In genomic region chr2:241850544-241851324, GRCh38 we compare ENCODE assay signal across 17 cellular contexts. TPM values are rescaled to one million over a fixed set of nuclear protein-coding genes. Genes with fewer than 3 reads are reported as not detected.
DNase-seq lines count a peak whose midpoint lies in the region; ATAC-seq, FAIRE-seq and TF ChIP-seq lines count a peak whose summit lies in the region.
"Had no signal": no experiment of that assay in that cellular context is flagged by ENCODE, and none has a peak within 500 bp of the region (broad histone marks: within the 10 kb centered on the region; RNA-seq: fewer than 3 reads in every experiment).

No MANE protein-coding gene starts in this region.

- H3K4me2 ChIP-seq in HepG2 (ENCODE audit: low read depth, low read length): peak overlapping the region; percentile 61
- H3K4me2 ChIP-seq: neural progenitor cell had no signal

- POLR2A ChIA-PET in Panc1 (lab: Charles Lee) (no interaction called here), HepG2 (lab: Yijun Ruan, JAX) (interaction anchor here (1.2 kb wide), 1 partner anchor 42 kb away, joined by 4 read pairs; the partner anchor contains the start of gene NEU4)

- BruUV-seq in Panc1 (replicated peaks; lab: Mats Ljungman, UMichigan) (no TSS peak), HepG2 (replicated peaks; lab: Mats Ljungman, UMichigan) (no TSS peak)

- no peaks in the 10 kb centered on the region for H3K36me3 ChIP-seq in Panc1 (ENCODE audit: control insufficient read depth, insufficient read depth, low read length)
- H3K36me3 ChIP-seq in HepG2 (replicated peaks in 1 of 2; ENCODE audit: control insufficient read depth in 1 of 2, insufficient read depth in 2 of 2, low read length in 2 of 2): no peaks in the 10 kb centered on the region
- no peaks in the 10 kb centered on the region for H3K36me3 ChIP-seq in aorta (ENCODE audit: control insufficient read depth in 1 of 2, insufficient read depth in 2 of 2, low read length in 1 of 2)
- H3K36me3 ChIP-seq: neural progenitor cell had no signal

- H3K27me3 ChIP-seq in Panc1 (ENCODE audit: control insufficient read depth, insufficient read depth, low read length) (no peaks in the 10 kb centered on the region), HepG2 (ENCODE audit: control insufficient read depth in 1 of 2, insufficient read depth in 2 of 2, low read length in 2 of 2) (peaks cover 31 to 76% of the 10 kb centered on the region in 2 experiments), aorta (ENCODE audit: control insufficient read depth in 1 of 2, insufficient read depth in 2 of 2, low read length in 1 of 2) (no peaks in the 10 kb centered on the region)

- in situ Hi-C loops in Panc1 (cut with HindIII; ENCODE audit: low pct_unique_long_range_greater_than_20kb, low sequenced_read_pairs): no loop called here
- in situ Hi-C loops in HepG2 (cut with HindIII; ENCODE audit: extremely low pct_ligation_motif_present, low pct_unique_long_range_greater_than_20kb): no loop called here

- no peak overlapping the region for H3K27ac ChIP-seq in Panc1 (ENCODE audit: low read length)
- H3K27ac ChIP-seq in HepG2 (ENCODE audit: extremely low read length, insufficient read depth, low read length): no peak overlapping the region
- no peak overlapping the region for H3K27ac ChIP-seq in aorta (ENCODE audit: low read depth in 1 of 2, low read length in 2 of 2)
- H3K27ac ChIP-seq: neural progenitor cell had no signal

- H4K20me1 ChIP-seq in HepG2 (ENCODE audit: insufficient read depth, low read length): no peaks in the 10 kb centered on the region

- no peak for TF ChIP-seq CTCF in Panc1 (IDR thresholded peaks at IDR 0.05)
- TF ChIP-seq CTCF in HepG2 (CRISPR knock-in tag; IDR thresholded peaks at IDR 0.05): no peak; the same call in 1 of the 2 replicates

- ATAC-seq in Panc1 (peak; percentile 50; the same call in 1 of the 2 replicates), HepG2 (peak; percentile 65), aorta (ENCODE audit: low FRiP score) (peak; percentile 8)

- TF ChIP-seq POLR2A in HepG2 (IDR thresholded peaks at IDR 0.05; ENCODE audit: insufficient read depth in 1 of 2, low read depth in 2 of 2, low read length in 2 of 2): no peak

- no peaks in the 10 kb centered on the region for H3K9me3 ChIP-seq in Panc1 (ENCODE audit: control insufficient read depth, insufficient read depth, low read depth, low read length)
- no peaks in the 10 kb centered on the region for H3K9me3 ChIP-seq in HepG2 (ENCODE audit: low read length)
- no peaks in the 10 kb centered on the region for H3K9me3 ChIP-seq in aorta (ENCODE audit: control insufficient read depth, low read length)

- WGBS in HepG2 (ENCODE audit: low lambda C conversion rate): 11% methylated on average over 12 of the region's 27 CpGs
- 94 to 97% methylated on average over 27 of the region's 27 CpGs for WGBS in aorta, 2 donors

- no peak overlapping the region for H2AFZ ChIP-seq in HepG2 (ENCODE audit: low read length)
- H2AFZ ChIP-seq: neural progenitor cell had no signal

- intact Hi-C loops in Panc1 (cut with micrococcal nuclease; ENCODE audit: unreplicated experiment) (no loop called here), HepG2 (cut with micrococcal nuclease; ENCODE audit: unreplicated experiment) (no loop called here), aorta (cut with DNase I) (no loop called here)

- H3K9ac ChIP-seq in HepG2 (ENCODE audit: insufficient read depth, low read depth, low read length): no peak overlapping the region
- H3K9ac ChIP-seq: neural progenitor cell had no signal

- H3K4me1 ChIP-seq in Panc1 (ENCODE audit: control insufficient read depth, insufficient read depth, low read length) (no peaks in the 10 kb centered on the region), HepG2 (ENCODE audit: insufficient read depth, low read length) (peaks cover 11% of the 10 kb centered on the region), aorta (ENCODE audit: control insufficient read depth in 1 of 2, insufficient read depth in 2 of 2, low read length in 2 of 2) (no peaks in the 10 kb centered on the region)

- H3K4me3 ChIP-seq in Panc1 (ENCODE audit: low read depth in 2 of 2, low read length in 2 of 2) (no peak overlapping the region), HepG2 (replicated peaks in 1 of 3; ENCODE audit: insufficient read depth in 1 of 3, low read depth in 2 of 3, low read length in 3 of 3) (peak overlapping the region in 1 of 3 experiments; percentile 49; a peak in 1 of 6 replicates), aorta (ENCODE audit: low read length in 2 of 2) (no peak overlapping the region)
- H3K4me3 ChIP-seq: neural progenitor cell had no signal

- H3K79me2 ChIP-seq in HepG2 (ENCODE audit: insufficient read depth, low read length): no peaks in the 10 kb centered on the region

- TF ChIP-seq RAD21 in HepG2 (CRISPR knock-in tag; IDR thresholded peaks at IDR 0.05): no peak

- TF ChIP-seq EP300 in HepG2 (IDR thresholded peaks at IDR 0.05; ENCODE audit: low read depth in 2 of 2, low read length in 2 of 2) (no peak), HepG2 (CRISPR knock-in tag; IDR thresholded peaks at IDR 0.05; ENCODE audit: borderline replicate concordance) (no peak)

- CTCF ChIA-PET in Panc1 (lab: Charles Lee): no interaction called here
- CTCF ChIA-PET in HepG2 (lab: Yijun Ruan, JAX; ENCODE audit: low intra/inter-chr PET ratio, low total read pairs): no interaction called here

- DNase-seq in stimulated activated CD4-positive, alpha-beta T cell treated with anti-CD3 and anti-CD28 coated beads, Interleukin-15, amount 100 ng/mL, for 24 hours: peak; percentile 6
- no peak for DNase-seq in stimulated activated CD4-positive, alpha-beta T cell treated with anti-CD3 and anti-CD28 coated beads, Interleukin-4, amount 100 ng/mL, for 24 hours
- DNase-seq in Panc1 (ENCODE audit: low read depth, low spot score): no peak
- DNase-seq in HepG2 (ENCODE audit: low spot score): no peak
- peak in 1 of 2 donors; percentile 65 for DNase-seq in aorta
- DNase-seq in NCI-H82 (lab: John Stamatoyannopoulos, UW): no peak
- DNase-seq in NCI-H1105 treated with DMSO at 0.1 percent for 48 hours (lab: John Stamatoyannopoulos, UW): no peak
- no peak for DNase-seq in cerebellar nuclear complex (lab: John Stamatoyannopoulos, UW)
- DNase-seq: NCI-H2081, NCI-H510A treated with DMSO at 0.1 percent for 48 hours, SIG-M5, T-helper 2 cell had no signal

- no peak for FAIRE-seq in HepG2 (lab: Jason Lieb, UNC)
- FAIRE-seq: astrocyte, urothelium cell line had no signal

RNA-seq across cellular contexts. Expression of gene PDCD1, which starts 8.0 kb away (rescaled TPM):
- total RNA-seq in Panc1 (2021; ENCODE audit: unreplicated experiment) (0.15 TPM), HepG2 (2016; rRNA removed; fragmentation: Illumina TruSeq; extraction: Trizol) (not detected in 2 replicates), aorta (under 1 TPM; 0.39 to 0.75 TPM)
- polyA plus RNA-seq in Panc1 (2012; ENCODE audit: insufficient read length): 0.29 TPM
- total RNA-seq in HepG2 (2016; cell fraction: cytosol; rRNA removed; fragmentation: Illumina TruSeq; extraction: Trizol; ENCODE audit: low read depth): not detected in 2 replicates
- total RNA-seq in HepG2 (2016; cell fraction: insoluble cytoplasmic fraction; rRNA removed; fragmentation: Illumina TruSeq; extraction: Trizol): 0.11 TPM in 1 of 2 replicates, not detected in the other
- 0.09 TPM in 1 of 2 replicates, not detected in the other for total RNA-seq in HepG2 (2016; cell fraction: membrane; rRNA removed; fragmentation: Illumina TruSeq; extraction: Trizol)
- 0.59 TPM in 1 of 2 replicates, not detected in the other for total RNA-seq in HepG2 (2016; cell fraction: nucleus; rRNA removed; fragmentation: Illumina TruSeq; extraction: Trizol)
- polyA plus RNA-seq in HepG2 (2011; rRNA removed) (0.04 and 0.31 TPM in 2 replicates), aorta (not detected)
- polyA plus RNA-seq in HepG2 (2011; cell fraction: cytosol; rRNA removed): 0.15 and 0.24 TPM in 2 replicates
- 0.18 and 0.19 TPM in 2 replicates for polyA plus RNA-seq in HepG2 (2011; cell fraction: nucleus; rRNA removed)
- not detected in 2 replicates for polyA plus RNA-seq in HepG2 (2012)
- 0.41 TPM in 1 of 2 replicates, not detected in the other for polyA plus RNA-seq in HepG2 (2016; cell fraction: cytosol; fragmentation: Illumina TruSeq; extraction: Trizol; ENCODE audit: low read depth)
- not detected in 2 replicates for polyA plus RNA-seq in HepG2 (2016; cell fraction: insoluble cytoplasmic fraction; fragmentation: Illumina TruSeq; extraction: Trizol; ENCODE audit: low read depth)
- not detected in 2 replicates for polyA plus RNA-seq in HepG2 (2016; cell fraction: membrane; fragmentation: Illumina TruSeq; extraction: Trizol; ENCODE audit: low read depth)
- polyA plus RNA-seq in HepG2 (2016; cell fraction: nucleus; fragmentation: Illumina TruSeq; extraction: Trizol; ENCODE audit: insufficient read depth, low read depth): not detected in 2 replicates
- 0.70 TPM in 1 of 2 replicates, not detected in the other for polyA minus RNA-seq in HepG2 (2011; rRNA and poly(A)+ RNA removed; ENCODE audit: low replicate concordance)
- polyA minus RNA-seq in HepG2 (2011; cell fraction: cytosol; rRNA and poly(A)+ RNA removed): not detected in 2 replicates
- polyA minus RNA-seq in HepG2 (2011; cell fraction: nucleus; rRNA and poly(A)+ RNA removed): not detected in 2 replicates
- total RNA-seq: astrocyte, Daoy, fibroblast of lung had no signal
- polyA plus RNA-seq: fibroblast of lung had no signal

RNA-seq across cellular contexts. Expression of gene RTP5, which starts 18.8 kb away (rescaled TPM):
- total RNA-seq in Panc1 (2021; ENCODE audit: unreplicated experiment) (not detected), HepG2 (2016; rRNA removed; fragmentation: Illumina TruSeq; extraction: Trizol) (not detected in 2 replicates), aorta (not detected)
- not detected for polyA plus RNA-seq in Panc1 (2012; ENCODE audit: insufficient read length)
- total RNA-seq in HepG2 (2016; cell fraction: cytosol; rRNA removed; fragmentation: Illumina TruSeq; extraction: Trizol; ENCODE audit: low read depth): not detected in 2 replicates
- not detected in 2 replicates for total RNA-seq in HepG2 (2016; cell fraction: insoluble cytoplasmic fraction; rRNA removed; fragmentation: Illumina TruSeq; extraction: Trizol)
- total RNA-seq in HepG2 (2016; cell fraction: membrane; rRNA removed; fragmentation: Illumina TruSeq; extraction: Trizol): not detected in 2 replicates
- not detected in 2 replicates for total RNA-seq in HepG2 (2016; cell fraction: nucleus; rRNA removed; fragmentation: Illumina TruSeq; extraction: Trizol)
- polyA plus RNA-seq in HepG2 (2011; rRNA removed) (not detected in 2 replicates), aorta (not detected)
- polyA plus RNA-seq in HepG2 (2011; cell fraction: cytosol; rRNA removed): not detected in 2 replicates
- not detected in 2 replicates for polyA plus RNA-seq in HepG2 (2011; cell fraction: nucleus; rRNA removed)
- not detected in 2 replicates for polyA plus RNA-seq in HepG2 (2012)
- polyA plus RNA-seq in HepG2 (2016; cell fraction: cytosol; fragmentation: Illumina TruSeq; extraction: Trizol; ENCODE audit: low read depth): not detected in 2 replicates
- polyA plus RNA-seq in HepG2 (2016; cell fraction: insoluble cytoplasmic fraction; fragmentation: Illumina TruSeq; extraction: Trizol; ENCODE audit: low read depth): not detected in 2 replicates
- polyA plus RNA-seq in HepG2 (2016; cell fraction: membrane; fragmentation: Illumina TruSeq; extraction: Trizol; ENCODE audit: low read depth): not detected in 2 replicates
- polyA plus RNA-seq in HepG2 (2016; cell fraction: nucleus; fragmentation: Illumina TruSeq; extraction: Trizol; ENCODE audit: insufficient read depth, low read depth): not detected in 2 replicates
- not detected in 2 replicates for polyA minus RNA-seq in HepG2 (2011; rRNA and poly(A)+ RNA removed; ENCODE audit: low replicate concordance)
- polyA minus RNA-seq in HepG2 (2011; cell fraction: cytosol; rRNA and poly(A)+ RNA removed): not detected in 2 replicates
- not detected in 2 replicates for polyA minus RNA-seq in HepG2 (2011; cell fraction: nucleus; rRNA and poly(A)+ RNA removed)
- total RNA-seq: astrocyte, Daoy, fibroblast of lung had no signal
- polyA plus RNA-seq: fibroblast of lung had no signal

RNA-seq across cellular contexts. Expression of gene NEU4, which starts 41.7 kb away (rescaled TPM):
- total RNA-seq in Panc1 (2021; ENCODE audit: unreplicated experiment) (10.0 TPM), HepG2 (2016; rRNA removed; fragmentation: Illumina TruSeq; extraction: Trizol) (104 and 107 TPM in 2 replicates), aorta (under 1 TPM in 1 of 2 donors, not detected in 1; 0.26 TPM)
- 18.8 TPM for polyA plus RNA-seq in Panc1 (2012; ENCODE audit: insufficient read length)
- 27.0 and 30.1 TPM in 2 replicates for total RNA-seq in HepG2 (2016; cell fraction: cytosol; rRNA removed; fragmentation: Illumina TruSeq; extraction: Trizol; ENCODE audit: low read depth)
- total RNA-seq in HepG2 (2016; cell fraction: insoluble cytoplasmic fraction; rRNA removed; fragmentation: Illumina TruSeq; extraction: Trizol): 108 and 118 TPM in 2 replicates
- 67.8 and 70.6 TPM in 2 replicates for total RNA-seq in HepG2 (2016; cell fraction: membrane; rRNA removed; fragmentation: Illumina TruSeq; extraction: Trizol)
- 43.9 and 53.0 TPM in 2 replicates for total RNA-seq in HepG2 (2016; cell fraction: nucleus; rRNA removed; fragmentation: Illumina TruSeq; extraction: Trizol)
- polyA plus RNA-seq in HepG2 (2011; rRNA removed) (53.5 and 71.4 TPM in 2 replicates), aorta (1 to 10 TPM in 1 of 2 donors, not detected in 1; 6.4 TPM)
- polyA plus RNA-seq in HepG2 (2011; cell fraction: cytosol; rRNA removed): 52.8 and 126 TPM in 2 replicates
- polyA plus RNA-seq in HepG2 (2011; cell fraction: nucleus; rRNA removed): 167 and 187 TPM in 2 replicates
- polyA plus RNA-seq in HepG2 (2012): 34.5 and 40.6 TPM in 2 replicates
- polyA plus RNA-seq in HepG2 (2016; cell fraction: cytosol; fragmentation: Illumina TruSeq; extraction: Trizol; ENCODE audit: low read depth): 23.8 and 25.7 TPM in 2 replicates
- 96.8 and 121 TPM in 2 replicates for polyA plus RNA-seq in HepG2 (2016; cell fraction: insoluble cytoplasmic fraction; fragmentation: Illumina TruSeq; extraction: Trizol; ENCODE audit: low read depth)
- 48.5 and 51.3 TPM in 2 replicates for polyA plus RNA-seq in HepG2 (2016; cell fraction: membrane; fragmentation: Illumina TruSeq; extraction: Trizol; ENCODE audit: low read depth)
- polyA plus RNA-seq in HepG2 (2016; cell fraction: nucleus; fragmentation: Illumina TruSeq; extraction: Trizol; ENCODE audit: insufficient read depth, low read depth): 84.0 and 95.2 TPM in 2 replicates
- 114 TPM in 1 of 2 replicates, not detected in the other for polyA minus RNA-seq in HepG2 (2011; rRNA and poly(A)+ RNA removed; ENCODE audit: low replicate concordance)
- polyA minus RNA-seq in HepG2 (2011; cell fraction: cytosol; rRNA and poly(A)+ RNA removed): 45.5 and 50.7 TPM in 2 replicates
- 32.4 and 35.0 TPM in 2 replicates for polyA minus RNA-seq in HepG2 (2011; cell fraction: nucleus; rRNA and poly(A)+ RNA removed)
- total RNA-seq: Daoy, fibroblast of lung had no signal
- polyA plus RNA-seq: fibroblast of lung had no signal

Comparison
In these comparisons a context has a peak if more than half of its experiments do, and no peak if none do; other contexts are left out.
1. ATAC-seq: peak in every context shown above with its lines; median percentile 65 in HepG2; 50 in Panc1; 8 in aorta.